Comparison of ENCODE assay signal across 23 cellular contexts in the genomic region with DNA sequence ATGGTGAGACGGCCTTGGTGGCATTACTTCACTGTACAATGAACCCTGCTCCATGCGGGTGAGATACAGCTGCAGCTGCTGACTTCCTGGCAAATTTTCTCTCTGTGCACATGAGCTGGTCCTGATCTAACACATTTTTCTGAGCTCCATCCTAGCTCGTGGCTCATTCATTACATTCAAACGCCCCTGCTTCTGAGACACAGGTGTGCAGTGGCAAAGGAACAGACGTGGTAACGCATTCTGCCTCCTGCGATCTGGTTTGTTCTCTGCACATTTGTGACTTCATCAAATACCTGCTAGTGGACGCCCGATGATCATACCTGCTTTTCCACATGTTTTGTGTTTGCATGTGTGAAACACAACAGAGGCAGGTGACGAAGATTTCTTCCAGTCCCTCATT.
DNase-seq lines count a peak whose midpoint lies in the region; ATAC-seq, FAIRE-seq and TF ChIP-seq lines count a peak whose summit lies in the region.
"Had no signal": no experiment of that assay in that cellular context is flagged by ENCODE, and none has a peak within 500 bp of the region (broad histone marks: within the 10 kb centered on the region; RNA-seq: fewer than 3 reads in every experiment).

No MANE protein-coding gene starts in this region.

- H2BK5ac ChIP-seq in H1 (ENCODE audit: low read depth, low read length) (no peak overlapping the region), mesendoderm (ENCODE audit: low read length) (no peak overlapping the region), trophoblast cell (ENCODE audit: low read depth, low read length, poor library complexity) (no peak overlapping the region)

- no peaks in the 10 kb centered on the region for H4K20me1 ChIP-seq in H1 (replicated peaks in 1 of 2; ENCODE audit: control insufficient read depth in 1 of 2, insufficient read depth in 2 of 2, low read length in 2 of 2)
- H4K20me1 ChIP-seq: BLaER1 treated with 17β-estradiol and CSF1 and Interleukin-3, amounts not matched to agents 10 nM and 100 nM had no signal

- in situ Hi-C loops in G401 (cut with HindIII; ENCODE audit: low sequenced_read_pairs) (no loop called here), GM13977 (cut with MboI; ENCODE audit: low pct_unique_long_range_greater_than_20kb, low sequenced_read_pairs, unreplicated experiment) (loop anchor here (10.0 kb wide), 1 partner anchor 418 kb away; no protein-coding TSS in a partner anchor)

- H3K9me3 ChIP-seq in H1 (ENCODE audit: insufficient read depth in 2 of 2, low read depth in 1 of 2, low read length in 1 of 2) = no peaks in the 10 kb centered on the region
- H3K9me3 ChIP-seq in trophoblast cell (ENCODE audit: insufficient read depth, low read depth, low read length) = no peaks in the 10 kb centered on the region
- H3K9me3 ChIP-seq: A549; BLaER1 treated with 17β-estradiol and CSF1 and Interleukin-3, amounts not matched to agents 10 nM and 100 nM; Caco-2 had no signal

- no peak overlapping the region for H3K23ac ChIP-seq in H1 (ENCODE audit: insufficient read length)
- peak overlapping the region; percentile 18 for H3K23ac ChIP-seq in mesendoderm (ENCODE audit: low read length)
- no peak overlapping the region for H3K23ac ChIP-seq in trophoblast cell (ENCODE audit: low read length)

- CTCF ChIA-PET in H1 (lab: Charles Lee; ENCODE audit: partially characterized antibody) = interaction anchor here (0.9 to 4.8 kb wide), 9 partner anchors 10 to 420 kb away, joined by 3 to 92 read pairs (median 3); no protein-coding TSS in a partner anchor

- WGBS in H1 (ENCODE audit: extremely low coverage in 1 of 2, insufficient coverage in 1 of 2, insufficient read length in 1 of 2, insufficient replicate concordance in 2 of 2, low coverage in 1 of 2, low lambda C conversion rate in 2 of 2, missing lambda C conversion rate in 1 of 2), 2 experiments = 91% methylated on average over 10 of the region's 10 CpGs; no CpG with 5 or more reads in 1 of the 2 experiments
- no CpG with 5 or more reads among the region's 10 CpGs for WGBS in mesendoderm (ENCODE audit: extremely low coverage, insufficient coverage, low lambda C conversion rate)
- WGBS in trophoblast cell (ENCODE audit: extremely low coverage, insufficient coverage, insufficient read length) = no CpG with 5 or more reads among the region's 10 CpGs

- H3K27me3 ChIP-seq in H1 (replicated peaks in 1 of 4; ENCODE audit: control insufficient read depth in 3 of 4, extremely low read depth in 1 of 4, insufficient read depth in 3 of 4, low read length in 3 of 4) = peaks cover 14 to 39% (median 28%) of the 10 kb centered on the region in 4 experiments
- peaks cover 13% of the 10 kb centered on the region for H3K27me3 ChIP-seq in mesendoderm (ENCODE audit: insufficient read depth, low read length, poor library complexity)
- peaks cover 22% of the 10 kb centered on the region for H3K27me3 ChIP-seq in trophoblast cell (ENCODE audit: insufficient read depth, low read length)

- no peak overlapping the region for H3K4ac ChIP-seq in H1 (replicated peaks; ENCODE audit: insufficient read length, low read depth, low read length)
- no peak overlapping the region for H3K4ac ChIP-seq in mesendoderm (ENCODE audit: low read depth, low read length)
- no peak overlapping the region for H3K4ac ChIP-seq in trophoblast cell (ENCODE audit: low read depth, low read length)

- no peak overlapping the region for H3K4me3 ChIP-seq in H1 (ENCODE audit: extremely low read depth in 1 of 4, insufficient read depth in 2 of 4, low read depth in 3 of 4, low read length in 4 of 4)
- H3K4me3 ChIP-seq in mesendoderm (ENCODE audit: low read length) = no peak overlapping the region
- H3K4me3 ChIP-seq in trophoblast cell (ENCODE audit: low read depth, low read length) = no peak overlapping the region
- H3K4me3 ChIP-seq: A549; BLaER1 treated with 17β-estradiol and CSF1 and Interleukin-3, amounts not matched to agents 10 nM and 100 nM; GM12878 had no signal

- H2BK15ac ChIP-seq in H1 (ENCODE audit: low read length) (peak overlapping the region; percentile 33; the same call in 1 of the 2 replicates), mesendoderm (replicated peaks; ENCODE audit: low read depth) (no peak overlapping the region)

- no peak for ATAC-seq in GM19035 (IDR thresholded peaks at IDR 0.05; ENCODE audit: unreplicated experiment)
- ATAC-seq in GM21423 (IDR thresholded peaks at IDR 0.05; ENCODE audit: unreplicated experiment) = no peak
- ATAC-seq: A549; CD8-positive, alpha-beta T cell; GM12878 had no signal

- no peak overlapping the region for H4K91ac ChIP-seq in H1 (replicated peaks; ENCODE audit: insufficient read length, low read length)
- no peak overlapping the region for H4K91ac ChIP-seq in trophoblast cell (ENCODE audit: low read depth, low read length)

- H3K18ac ChIP-seq in H1 (ENCODE audit: extremely low read depth, low read length) (no peak overlapping the region), mesendoderm (ENCODE audit: low read length) (no peak overlapping the region), trophoblast cell (ENCODE audit: low read length) (no peak overlapping the region)

- H3K56ac ChIP-seq in H1 (replicated peaks; ENCODE audit: insufficient read length, low read depth, low read length) (no peak overlapping the region), mesendoderm (ENCODE audit: low read length) (no peak overlapping the region)

- TF ChIP-seq RAD21 in H1 (IDR thresholded peaks at IDR 0.05 in 1 of 2, conservative IDR thresholded peaks at IDR 0.05 in 1 of 2; ENCODE audit: low read depth in 2 of 2, low read length in 2 of 2) = no peak

- no peak for TF ChIP-seq CTCF in H1 (IDR thresholded peaks at IDR 0.05; ENCODE audit: control extremely low read depth in 1 of 3, insufficient read depth in 1 of 3, low read depth in 1 of 3, low read length in 3 of 3)
- no peak for TF ChIP-seq CTCF in GM13977 (IDR thresholded peaks at IDR 0.05; ENCODE audit: extremely low read depth, insufficient read depth, missing control alignments)

- H3K79me2 ChIP-seq in H1 (ENCODE audit: control insufficient read depth in 1 of 2, insufficient read depth in 2 of 2, low read length in 2 of 2) (no peaks in the 10 kb centered on the region), mesendoderm (ENCODE audit: control insufficient read depth, insufficient read depth, low read length) (no peaks in the 10 kb centered on the region), trophoblast cell (ENCODE audit: control insufficient read depth, insufficient read depth, low read length, poor library complexity) (no peaks in the 10 kb centered on the region)

- H3K4me2 ChIP-seq in H1 (ENCODE audit: insufficient read depth in 1 of 2, low read depth in 2 of 2, low read length in 2 of 2) (no peak overlapping the region), mesendoderm (ENCODE audit: low read length) (no peak overlapping the region), trophoblast cell (ENCODE audit: low read length) (no peak overlapping the region)
- H3K4me2 ChIP-seq: A549; BLaER1 treated with 17β-estradiol and CSF1 and Interleukin-3, amounts not matched to agents 10 nM and 100 nM had no signal

- H2AK5ac ChIP-seq in H1 (ENCODE audit: low read depth, low read length) (no peak overlapping the region), mesendoderm (ENCODE audit: low read length) (no peak overlapping the region), trophoblast cell (ENCODE audit: low read length) (no peak overlapping the region)

- H4K8ac ChIP-seq in H1 (ENCODE audit: extremely low read depth, insufficient read depth, low read length) = no peak overlapping the region; the same call in 1 of the 2 replicates
- H4K8ac ChIP-seq in mesendoderm (ENCODE audit: low read depth, low read length) = no peak overlapping the region
- H4K8ac ChIP-seq in trophoblast cell (ENCODE audit: low read depth, low read length) = no peak overlapping the region

- H3K79me1 ChIP-seq in H1 (ENCODE audit: low read depth, low read length) (no peaks in the 10 kb centered on the region), mesendoderm (ENCODE audit: low read length) (no peaks in the 10 kb centered on the region), trophoblast cell (ENCODE audit: low read length) (no peaks in the 10 kb centered on the region)

- H3K36me3 ChIP-seq in H1 (ENCODE audit: control insufficient read depth in 2 of 4, insufficient read depth in 4 of 4, low read length in 3 of 4) (no peaks in the 10 kb centered on the region), mesendoderm (ENCODE audit: control insufficient read depth, insufficient read depth, low read length) (no peaks in the 10 kb centered on the region), trophoblast cell (ENCODE audit: control insufficient read depth in 1 of 2, insufficient read depth in 2 of 2, low read length in 2 of 2) (no peaks in the 10 kb centered on the region)
- H3K36me3 ChIP-seq: BLaER1 treated with 17β-estradiol and CSF1 and Interleukin-3, amounts not matched to agents 10 nM and 100 nM had no signal

- H2BK20ac ChIP-seq in H1 (ENCODE audit: low read length) = no peak overlapping the region

- no peak overlapping the region for H4K5ac ChIP-seq in H1 (ENCODE audit: insufficient read length, low read depth, low read length)
- H4K5ac ChIP-seq in mesendoderm (ENCODE audit: low read length) = no peak overlapping the region

- H3K27ac ChIP-seq in H1 (ENCODE audit: low read depth, low read length) = no peak overlapping the region
- H3K27ac ChIP-seq in mesendoderm (ENCODE audit: low read depth, low read length) = no peak overlapping the region
- no peak overlapping the region for H3K27ac ChIP-seq in trophoblast cell (ENCODE audit: low read depth, low read length)
- H3K27ac ChIP-seq: 22Rv1; A549; BLaER1 treated with 17β-estradiol and CSF1 and Interleukin-3, amounts not matched to agents 10 nM and 100 nM; C4-2B had no signal

- no peak for TF ChIP-seq EP300 in H1 (IDR thresholded peaks at IDR 0.05; ENCODE audit: borderline replicate concordance in 1 of 2, low read depth in 2 of 2, low read length in 2 of 2)

- H2BK120ac ChIP-seq in H1 (replicated peaks; ENCODE audit: low read depth, low read length) = no peak overlapping the region
- H2BK120ac ChIP-seq in mesendoderm (ENCODE audit: low read depth, low read length) = no peak overlapping the region
- no peak overlapping the region for H2BK120ac ChIP-seq in trophoblast cell (ENCODE audit: insufficient read depth, low read length, poor library complexity)

- H3K14ac ChIP-seq in H1 (ENCODE audit: insufficient read length) = no peak overlapping the region
- no peak overlapping the region for H3K14ac ChIP-seq in trophoblast cell (ENCODE audit: low read length)

- H2AFZ ChIP-seq in H1 (ENCODE audit: low read length) (no peak overlapping the region), trophoblast cell (ENCODE audit: insufficient read depth, low read length, poor library complexity) (no peak overlapping the region)

- no peak overlapping the region for H3K9ac ChIP-seq in H1 (replicated peaks in 1 of 4; ENCODE audit: extremely low read depth in 1 of 4, low read depth in 3 of 4, low read length in 3 of 4)
- no peak overlapping the region for H3K9ac ChIP-seq in mesendoderm (ENCODE audit: low read length)
- no peak overlapping the region for H3K9ac ChIP-seq in trophoblast cell (ENCODE audit: low read length)
- H3K9ac ChIP-seq: BLaER1 treated with 17β-estradiol and CSF1 and Interleukin-3, amounts not matched to agents 10 nM and 100 nM had no signal

- POLR2A ChIA-PET in H1 (lab: Charles Lee; ENCODE audit: partially characterized antibody) = no interaction called here

- DNase-seq in G401 (ENCODE audit: low spot score) = peak; percentile 19
- DNase-seq in H1 (ENCODE audit: low read depth in 1 of 2, low spot score in 2 of 2) = no peak
- DNase-seq in mesendoderm = no peak
- peak; percentile 40 to 89 for DNase-seq in trophoblast cell
- DNase-seq in GM13977 (ENCODE audit: low spot score) = no peak
- DNase-seq: AML-193; Caco-2; Calu3; CD4-positive, alpha-beta T cell; CD8-positive, alpha-beta T cell; DMS79 treated with DMSO at 0.1 percent for 48 hours; GDM1 had no signal

- TF ChIP-seq POLR2A in H1 (IDR thresholded peaks at IDR 0.05; ENCODE audit: control extremely low read depth in 1 of 2, low read depth in 2 of 2, low read length in 2 of 2) = no peak

- H3K4me1 ChIP-seq in H1 (replicated peaks in 1 of 4; ENCODE audit: control insufficient read depth in 3 of 4, insufficient read depth in 4 of 4, low read length in 3 of 4) (peaks cover 0 to 11% (median 3%) of the 10 kb centered on the region in 4 experiments; a peak in 4 of 7 replicates), mesendoderm (ENCODE audit: control insufficient read depth, low read depth, low read length) (no peaks in the 10 kb centered on the region), trophoblast cell (ENCODE audit: control insufficient read depth in 1 of 2, insufficient read depth in 2 of 2, low read length in 2 of 2) (no peaks in the 10 kb centered on the region)
- H3K4me1 ChIP-seq: Caco-2 had no signal

- no peak for FAIRE-seq in H1 (lab: Jason Lieb, UNC)
- FAIRE-seq: A549, D721Med, GM12878, GM12892, GM18507, GM19239 had no signal

- H3K23me2 ChIP-seq in H1 (ENCODE audit: low read depth, low read length) = peaks cover 6% of the 10 kb centered on the region; the same call in 1 of the 2 replicates

- no peak overlapping the region for H4K12ac ChIP-seq in trophoblast cell (ENCODE audit: low read depth, low read length)

- H2BK12ac ChIP-seq in H1 (ENCODE audit: low read depth, low read length) (no peak overlapping the region), trophoblast cell (ENCODE audit: low read length) (no peak overlapping the region)

Comparison
In these comparisons a context has a peak if more than half of its experiments do, and no peak if none do; other contexts are left out.
1. DNase-seq: peak in G401 (single experiment) and trophoblast cell (2 of 2); none in H1 (0 of 2), mesendoderm (single experiment) and GM13977 (single experiment).